ENCODE assay signal across 1 cellular context in the genomic region with DNA sequence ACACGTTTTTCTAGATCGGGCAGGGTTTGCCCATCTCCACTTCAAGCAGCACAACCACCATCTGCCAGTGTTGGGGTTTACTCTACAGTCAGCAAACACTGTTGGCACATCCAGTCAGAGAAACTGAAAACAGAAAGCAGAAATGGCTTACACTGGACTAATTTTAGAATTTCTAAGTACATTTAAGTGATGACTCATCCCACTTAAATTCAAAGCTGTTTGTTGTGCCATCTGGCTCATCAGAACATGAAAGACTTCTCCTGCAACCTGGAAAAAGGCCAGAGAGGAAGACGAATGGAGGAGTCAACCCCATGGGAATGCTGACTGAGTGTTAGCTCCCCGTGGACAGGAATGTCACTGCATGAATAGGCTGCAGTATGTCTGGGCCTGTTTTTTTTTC.
TF ChIP-seq lines count a peak whose summit lies in the region.

No MANE protein-coding gene starts in this region.

TF ChIP-seq in HepG2, 621 proteins besides CTCF, POLR2A, EP300 and RAD21 (continued from another document and continues in another):
- TF ChIP-seq, protein P1, sequence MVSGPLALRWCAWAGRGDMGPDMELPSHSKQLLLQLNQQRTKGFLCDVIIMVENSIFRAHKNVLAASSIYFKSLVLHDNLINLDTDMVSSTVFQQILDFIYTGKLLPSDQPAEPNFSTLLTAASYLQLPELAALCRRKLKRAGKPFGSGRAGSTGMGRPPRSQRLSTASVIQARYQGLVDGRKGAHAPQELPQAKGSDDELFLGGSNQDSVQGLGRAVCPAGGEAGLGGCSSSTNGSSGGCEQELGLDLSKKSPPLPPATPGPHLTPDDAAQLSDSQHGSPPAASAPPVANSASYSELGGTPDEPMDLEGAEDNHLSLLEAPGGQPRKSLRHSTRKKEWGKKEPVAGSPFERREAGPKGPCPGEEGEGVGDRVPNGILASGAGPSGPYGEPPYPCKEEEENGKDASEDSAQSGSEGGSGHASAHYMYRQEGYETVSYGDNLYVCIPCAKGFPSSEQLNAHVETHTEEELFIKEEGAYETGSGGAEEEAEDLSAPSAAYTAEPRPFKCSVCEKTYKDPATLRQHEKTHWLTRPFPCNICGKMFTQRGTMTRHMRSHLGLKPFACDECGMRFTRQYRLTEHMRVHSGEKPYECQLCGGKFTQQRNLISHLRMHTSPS (CRISPR knock-in tag; IDR thresholded peaks at IDR 0.05; ENCODE audit: low read depth): no peak
- TF ChIP-seq ZNF644 (CRISPR knock-in tag; IDR thresholded peaks at IDR 0.05; ENCODE audit: low read depth) (peak; percentile 68), ZNF546 (CRISPR knock-in tag; conservative IDR thresholded peaks at IDR 0.05) (no peak), GABPB1 (CRISPR knock-in tag; IDR thresholded peaks at IDR 0.05) (no peak), FOSL2 (CRISPR knock-in tag; IDR thresholded peaks at IDR 0.05) (peak; percentile 96), SMAD1 (CRISPR knock-in tag; IDR thresholded peaks at IDR 0.05; ENCODE audit: borderline replicate concordance, low read depth) (no peak), TOPORS (CRISPR knock-in tag; IDR thresholded peaks at IDR 0.05) (no peak), FOXK1 (CRISPR knock-in tag; IDR thresholded peaks at IDR 0.05; ENCODE audit: borderline replicate concordance, low read depth) (peak; percentile 14; the same call in 1 of the 2 replicates), ONECUT2 (CRISPR knock-in tag; IDR thresholded peaks at IDR 0.05) (no peak), ZNF335 (CRISPR knock-in tag; IDR thresholded peaks at IDR 0.05) (peak; percentile 30; the same call in 1 of the 2 replicates), THAP11 (CRISPR knock-in tag; IDR thresholded peaks at IDR 0.05) (no peak), ZNF17 (CRISPR knock-in tag; IDR thresholded peaks at IDR 0.05) (no peak), RFX5 (IDR thresholded peaks at IDR 0.05; ENCODE audit: low read depth, low read length) (no peak), ZBTB7B (CRISPR knock-in tag; IDR thresholded peaks at IDR 0.05) (no peak), MAFK (conservative IDR thresholded peaks at IDR 0.05 in 1 of 2, IDR thresholded peaks at IDR 0.05 in 1 of 2; ENCODE audit: low read length in 2 of 2) (peak; percentile 61 to 65; a peak in 3 of 4 replicates), ZKSCAN8 (CRISPR knock-in tag; IDR thresholded peaks at IDR 0.05; ENCODE audit: borderline replicate concordance) (no peak; the same call in 1 of the 2 replicates), HMG20A (CRISPR knock-in tag; IDR thresholded peaks at IDR 0.05; ENCODE audit: borderline replicate concordance) (peak; percentile 48; the same call in 1 of the 2 replicates), NFE2 (CRISPR knock-in tag; IDR thresholded peaks at IDR 0.05) (0 out of 2 replicates have a peak, but pooled peaks have one; percentile 10), CHD2 (IDR thresholded peaks at IDR 0.05; ENCODE audit: low read depth, low read length) (no peak), ATF7 (IDR thresholded peaks at IDR 0.05) (no peak), ATF7 (CRISPR knock-in tag; IDR thresholded peaks at IDR 0.05) (no peak), TEAD3 (CRISPR knock-in tag; optimal IDR thresholded peaks at IDR 0.05; ENCODE audit: borderline replicate concordance) (peak; percentile 28), BRCA1 (CRISPR knock-in tag; IDR thresholded peaks at IDR 0.05) (no peak), ZNF768 (CRISPR knock-in tag; IDR thresholded peaks at IDR 0.05) (no peak), TBX3 (IDR thresholded peaks at IDR 0.05; ENCODE audit: borderline replicate concordance) (0 out of 2 replicates have a peak, but pooled peaks have one; percentile 11), PRMT3 (CRISPR knock-in tag; IDR thresholded peaks at IDR 0.05; ENCODE audit: borderline replicate concordance, low read depth) (no peak), FOXP1 (IDR thresholded peaks at IDR 0.05) (no peak), FOXP1 (CRISPR knock-in tag; IDR thresholded peaks at IDR 0.05) (peak; percentile 42), GATAD2A (CRISPR knock-in tag; IDR thresholded peaks at IDR 0.05) (peak; percentile 47), SNAPC2 (CRISPR knock-in tag; IDR thresholded peaks at IDR 0.05) (no peak), ETV6 (CRISPR knock-in tag; conservative IDR thresholded peaks at IDR 0.05) (no peak), MIXL1 (CRISPR knock-in tag; IDR thresholded peaks at IDR 0.05) (no peak), CBX2 (IDR thresholded peaks at IDR 0.05; ENCODE audit: low read depth, low read length) (no peak), CBX2 (CRISPR knock-in tag; IDR thresholded peaks at IDR 0.05; ENCODE audit: low read depth) (no peak), MAFF (IDR thresholded peaks at IDR 0.05; ENCODE audit: low read depth, low read length) (peak; percentile 76), ZSCAN22 (CRISPR knock-in tag; IDR thresholded peaks at IDR 0.05) (no peak)
- TF ChIP-seq, protein P2, sequence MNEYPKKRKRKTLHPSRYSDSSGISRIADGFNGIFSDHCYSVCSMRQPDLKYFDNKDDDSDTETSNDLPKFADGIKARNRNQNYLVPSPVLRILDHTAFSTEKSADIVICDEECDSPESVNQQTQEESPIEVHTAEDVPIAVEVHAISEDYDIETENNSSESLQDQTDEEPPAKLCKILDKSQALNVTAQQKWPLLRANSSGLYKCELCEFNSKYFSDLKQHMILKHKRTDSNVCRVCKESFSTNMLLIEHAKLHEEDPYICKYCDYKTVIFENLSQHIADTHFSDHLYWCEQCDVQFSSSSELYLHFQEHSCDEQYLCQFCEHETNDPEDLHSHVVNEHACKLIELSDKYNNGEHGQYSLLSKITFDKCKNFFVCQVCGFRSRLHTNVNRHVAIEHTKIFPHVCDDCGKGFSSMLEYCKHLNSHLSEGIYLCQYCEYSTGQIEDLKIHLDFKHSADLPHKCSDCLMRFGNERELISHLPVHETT (CRISPR knock-in tag; conservative IDR thresholded peaks at IDR 0.05): no peak
- TF ChIP-seq, protein P3, sequence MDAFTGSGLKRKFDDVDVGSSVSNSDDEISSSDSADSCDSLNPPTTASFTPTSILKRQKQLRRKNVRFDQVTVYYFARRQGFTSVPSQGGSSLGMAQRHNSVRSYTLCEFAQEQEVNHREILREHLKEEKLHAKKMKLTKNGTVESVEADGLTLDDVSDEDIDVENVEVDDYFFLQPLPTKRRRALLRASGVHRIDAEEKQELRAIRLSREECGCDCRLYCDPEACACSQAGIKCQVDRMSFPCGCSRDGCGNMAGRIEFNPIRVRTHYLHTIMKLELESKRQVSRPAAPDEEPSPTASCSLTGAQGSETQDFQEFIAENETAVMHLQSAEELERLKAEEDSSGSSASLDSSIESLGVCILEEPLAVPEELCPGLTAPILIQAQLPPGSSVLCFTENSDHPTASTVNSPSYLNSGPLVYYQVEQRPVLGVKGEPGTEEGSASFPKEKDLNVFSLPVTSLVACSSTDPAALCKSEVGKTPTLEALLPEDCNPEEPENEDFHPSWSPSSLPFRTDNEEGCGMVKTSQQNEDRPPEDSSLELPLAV (CRISPR knock-in tag; conservative IDR thresholded peaks at IDR 0.05; ENCODE audit: low read depth): no peak
- TF ChIP-seq, protein P4, sequence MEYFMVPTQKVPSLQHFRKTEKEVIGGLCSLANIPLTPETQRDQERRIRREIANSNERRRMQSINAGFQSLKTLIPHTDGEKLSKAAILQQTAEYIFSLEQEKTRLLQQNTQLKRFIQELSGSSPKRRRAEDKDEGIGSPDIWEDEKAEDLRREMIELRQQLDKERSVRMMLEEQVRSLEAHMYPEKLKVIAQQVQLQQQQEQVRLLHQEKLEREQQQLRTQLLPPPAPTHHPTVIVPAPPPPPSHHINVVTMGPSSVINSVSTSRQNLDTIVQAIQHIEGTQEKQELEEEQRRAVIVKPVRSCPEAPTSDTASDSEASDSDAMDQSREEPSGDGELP (IDR thresholded peaks at IDR 0.05; ENCODE audit: borderline replicate concordance, low read depth): peak; percentile 32; the same call in 1 of the 2 replicates
- TF ChIP-seq, protein P5, sequence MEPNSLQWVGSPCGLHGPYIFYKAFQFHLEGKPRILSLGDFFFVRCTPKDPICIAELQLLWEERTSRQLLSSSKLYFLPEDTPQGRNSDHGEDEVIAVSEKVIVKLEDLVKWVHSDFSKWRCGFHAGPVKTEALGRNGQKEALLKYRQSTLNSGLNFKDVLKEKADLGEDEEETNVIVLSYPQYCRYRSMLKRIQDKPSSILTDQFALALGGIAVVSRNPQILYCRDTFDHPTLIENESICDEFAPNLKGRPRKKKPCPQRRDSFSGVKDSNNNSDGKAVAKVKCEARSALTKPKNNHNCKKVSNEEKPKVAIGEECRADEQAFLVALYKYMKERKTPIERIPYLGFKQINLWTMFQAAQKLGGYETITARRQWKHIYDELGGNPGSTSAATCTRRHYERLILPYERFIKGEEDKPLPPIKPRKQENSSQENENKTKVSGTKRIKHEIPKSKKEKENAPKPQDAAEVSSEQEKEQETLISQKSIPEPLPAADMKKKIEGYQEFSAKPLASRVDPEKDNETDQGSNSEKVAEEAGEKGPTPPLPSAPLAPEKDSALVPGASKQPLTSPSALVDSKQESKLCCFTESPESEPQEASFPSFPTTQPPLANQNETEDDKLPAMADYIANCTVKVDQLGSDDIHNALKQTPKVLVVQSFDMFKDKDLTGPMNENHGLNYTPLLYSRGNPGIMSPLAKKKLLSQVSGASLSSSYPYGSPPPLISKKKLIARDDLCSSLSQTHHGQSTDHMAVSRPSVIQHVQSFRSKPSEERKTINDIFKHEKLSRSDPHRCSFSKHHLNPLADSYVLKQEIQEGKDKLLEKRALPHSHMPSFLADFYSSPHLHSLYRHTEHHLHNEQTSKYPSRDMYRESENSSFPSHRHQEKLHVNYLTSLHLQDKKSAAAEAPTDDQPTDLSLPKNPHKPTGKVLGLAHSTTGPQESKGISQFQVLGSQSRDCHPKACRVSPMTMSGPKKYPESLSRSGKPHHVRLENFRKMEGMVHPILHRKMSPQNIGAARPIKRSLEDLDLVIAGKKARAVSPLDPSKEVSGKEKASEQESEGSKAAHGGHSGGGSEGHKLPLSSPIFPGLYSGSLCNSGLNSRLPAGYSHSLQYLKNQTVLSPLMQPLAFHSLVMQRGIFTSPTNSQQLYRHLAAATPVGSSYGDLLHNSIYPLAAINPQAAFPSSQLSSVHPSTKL (CRISPR knock-in tag; IDR thresholded peaks at IDR 0.05): peak; percentile 72; the same call in 1 of the 2 replicates
- TF ChIP-seq, protein P6, sequence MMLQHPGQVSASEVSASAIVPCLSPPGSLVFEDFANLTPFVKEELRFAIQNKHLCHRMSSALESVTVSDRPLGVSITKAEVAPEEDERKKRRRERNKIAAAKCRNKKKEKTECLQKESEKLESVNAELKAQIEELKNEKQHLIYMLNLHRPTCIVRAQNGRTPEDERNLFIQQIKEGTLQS (CRISPR knock-in tag; IDR thresholded peaks at IDR 0.05): peak; percentile 41; the same call in 1 of the 2 replicates
- TF ChIP-seq, protein P7, sequence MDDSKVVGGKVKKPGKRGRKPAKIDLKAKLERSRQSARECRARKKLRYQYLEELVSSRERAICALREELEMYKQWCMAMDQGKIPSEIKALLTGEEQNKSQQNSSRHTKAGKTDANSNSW (CRISPR knock-in tag; IDR thresholded peaks at IDR 0.05; ENCODE audit: borderline replicate concordance): no peak
- TF ChIP-seq, protein P8, sequence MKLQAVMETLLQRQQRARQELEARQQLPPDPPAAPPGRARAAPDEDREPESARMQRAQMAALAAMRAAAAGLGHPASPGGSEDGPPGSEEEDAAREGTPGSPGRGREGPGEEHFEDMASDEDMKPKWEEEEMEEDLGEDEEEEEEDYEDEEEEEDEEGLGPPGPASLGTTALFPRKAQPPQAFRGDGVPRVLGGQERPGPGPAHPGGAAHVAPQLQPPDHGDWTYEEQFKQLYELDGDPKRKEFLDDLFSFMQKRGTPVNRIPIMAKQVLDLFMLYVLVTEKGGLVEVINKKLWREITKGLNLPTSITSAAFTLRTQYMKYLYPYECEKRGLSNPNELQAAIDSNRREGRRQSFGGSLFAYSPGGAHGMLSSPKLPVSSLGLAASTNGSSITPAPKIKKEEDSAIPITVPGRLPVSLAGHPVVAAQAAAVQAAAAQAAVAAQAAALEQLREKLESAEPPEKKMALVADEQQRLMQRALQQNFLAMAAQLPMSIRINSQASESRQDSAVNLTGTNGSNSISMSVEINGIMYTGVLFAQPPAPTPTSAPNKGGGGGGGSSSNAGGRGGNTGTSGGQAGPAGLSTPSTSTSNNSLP (IDR thresholded peaks at IDR 0.05; ENCODE audit: low read depth, low read length): peak; percentile 73; the same call in 1 of the 2 replicates
- TF ChIP-seq, protein P9, sequence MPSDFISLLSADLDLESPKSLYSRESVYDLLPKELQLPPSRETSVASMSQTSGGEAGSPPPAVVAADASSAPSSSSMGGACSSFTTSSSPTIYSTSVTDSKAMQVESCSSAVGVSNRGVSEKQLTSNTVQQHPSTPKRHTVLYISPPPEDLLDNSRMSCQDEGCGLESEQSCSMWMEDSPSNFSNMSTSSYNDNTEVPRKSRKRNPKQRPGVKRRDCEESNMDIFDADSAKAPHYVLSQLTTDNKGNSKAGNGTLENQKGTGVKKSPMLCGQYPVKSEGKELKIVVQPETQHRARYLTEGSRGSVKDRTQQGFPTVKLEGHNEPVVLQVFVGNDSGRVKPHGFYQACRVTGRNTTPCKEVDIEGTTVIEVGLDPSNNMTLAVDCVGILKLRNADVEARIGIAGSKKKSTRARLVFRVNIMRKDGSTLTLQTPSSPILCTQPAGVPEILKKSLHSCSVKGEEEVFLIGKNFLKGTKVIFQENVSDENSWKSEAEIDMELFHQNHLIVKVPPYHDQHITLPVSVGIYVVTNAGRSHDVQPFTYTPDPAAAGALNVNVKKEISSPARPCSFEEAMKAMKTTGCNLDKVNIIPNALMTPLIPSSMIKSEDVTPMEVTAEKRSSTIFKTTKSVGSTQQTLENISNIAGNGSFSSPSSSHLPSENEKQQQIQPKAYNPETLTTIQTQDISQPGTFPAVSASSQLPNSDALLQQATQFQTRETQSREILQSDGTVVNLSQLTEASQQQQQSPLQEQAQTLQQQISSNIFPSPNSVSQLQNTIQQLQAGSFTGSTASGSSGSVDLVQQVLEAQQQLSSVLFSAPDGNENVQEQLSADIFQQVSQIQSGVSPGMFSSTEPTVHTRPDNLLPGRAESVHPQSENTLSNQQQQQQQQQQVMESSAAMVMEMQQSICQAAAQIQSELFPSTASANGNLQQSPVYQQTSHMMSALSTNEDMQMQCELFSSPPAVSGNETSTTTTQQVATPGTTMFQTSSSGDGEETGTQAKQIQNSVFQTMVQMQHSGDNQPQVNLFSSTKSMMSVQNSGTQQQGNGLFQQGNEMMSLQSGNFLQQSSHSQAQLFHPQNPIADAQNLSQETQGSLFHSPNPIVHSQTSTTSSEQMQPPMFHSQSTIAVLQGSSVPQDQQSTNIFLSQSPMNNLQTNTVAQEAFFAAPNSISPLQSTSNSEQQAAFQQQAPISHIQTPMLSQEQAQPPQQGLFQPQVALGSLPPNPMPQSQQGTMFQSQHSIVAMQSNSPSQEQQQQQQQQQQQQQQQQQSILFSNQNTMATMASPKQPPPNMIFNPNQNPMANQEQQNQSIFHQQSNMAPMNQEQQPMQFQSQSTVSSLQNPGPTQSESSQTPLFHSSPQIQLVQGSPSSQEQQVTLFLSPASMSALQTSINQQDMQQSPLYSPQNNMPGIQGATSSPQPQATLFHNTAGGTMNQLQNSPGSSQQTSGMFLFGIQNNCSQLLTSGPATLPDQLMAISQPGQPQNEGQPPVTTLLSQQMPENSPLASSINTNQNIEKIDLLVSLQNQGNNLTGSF (CRISPR knock-in tag; IDR thresholded peaks at IDR 0.05): no peak
